In the genomic region with DNA sequence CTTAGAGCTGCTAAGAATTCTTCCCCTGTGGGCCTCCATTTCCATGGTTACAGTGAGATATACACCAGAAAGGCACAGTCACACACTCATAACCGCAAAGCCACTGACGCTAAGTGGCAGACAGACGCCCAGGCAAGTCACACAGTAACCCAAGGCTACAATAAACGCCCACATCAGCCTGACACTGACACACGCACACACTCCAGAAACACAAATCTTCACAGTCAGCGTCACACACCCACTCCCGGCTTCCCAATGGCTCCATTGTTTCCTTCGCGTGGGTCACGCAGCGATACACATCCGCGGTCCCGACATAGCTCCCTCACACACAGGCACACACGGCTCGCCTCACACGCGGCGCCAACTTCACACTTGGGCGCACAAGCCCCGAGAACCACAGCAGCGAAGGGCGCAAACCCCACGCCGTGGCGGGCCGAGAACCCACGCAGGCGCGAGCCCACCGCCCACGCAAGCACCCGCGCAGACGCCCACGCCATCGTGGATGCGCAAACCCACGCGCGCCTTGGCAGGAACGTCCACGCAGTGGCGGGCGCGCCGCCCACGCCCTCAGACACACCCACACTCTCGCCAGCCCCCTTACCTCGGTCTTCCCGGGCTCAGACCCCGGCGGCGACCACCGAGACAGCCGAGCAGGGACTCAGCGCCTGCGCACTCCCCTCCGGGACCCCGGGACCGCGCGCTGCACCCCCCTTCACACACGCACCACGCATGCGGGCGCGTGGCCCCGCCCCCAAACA, we compare ENCODE assay signal across 8 cellular contexts. TPM values are rescaled to one million over a fixed set of nuclear protein-coding genes. Genes with fewer than 3 reads are reported as not detected.
A peak's percentile ranks its signal among the peaks of the same experiment; 100 is the strongest.
DNase-seq lines count a peak whose midpoint lies in the region; ATAC-seq and TF ChIP-seq lines count a peak whose summit lies in the region.

A gene (minus strand): TSS at position 675 of the 758 bp plus-strand sequence. CDS start 14,975 bp downstream, outside the sequence.

- H3K4me3 ChIP-seq in fibroblast of villous mesenchyme (ENCODE audit: low read depth, low read length) (peak within 1 kb of the TSS; percentile 62), osteoblast (ENCODE audit: insufficient read depth, low read length) (peak within 1 kb of the TSS; percentile 96), urinary bladder (ENCODE audit: low read depth, low read length) (peak within 1 kb of the TSS; percentile 67)

- under 1% methylated on average over 69 of the region's 69 CpGs for WGBS in urinary bladder

- H3K36me3 ChIP-seq in osteoblast (ENCODE audit: insufficient read depth, low read length), result no peaks in the 10 kb centered on the region
- H3K36me3 ChIP-seq in urinary bladder (ENCODE audit: insufficient read depth), result peaks cover 2% of the 10 kb centered on the region

- peaks cover 40% of the 10 kb centered on the region for H3K79me2 ChIP-seq in osteoblast (ENCODE audit: insufficient read depth, low read length)

- H3K4me1 ChIP-seq in osteoblast (ENCODE audit: insufficient read depth, low read length) (peaks cover 11% of the 10 kb centered on the region), urinary bladder (ENCODE audit: insufficient read depth) (no peaks in the 10 kb centered on the region)

- no peaks in the 10 kb centered on the region for H3K27me3 ChIP-seq in osteoblast (ENCODE audit: insufficient read depth, low read length)

- peak within 1 kb of the TSS; percentile 81 for H3K27ac ChIP-seq in osteoblast (ENCODE audit: low read depth, low read length)
- peak within 1 kb of the TSS; percentile 44 for H3K27ac ChIP-seq in urinary bladder (ENCODE audit: low read depth)

- H3K9me3 ChIP-seq in osteoblast (ENCODE audit: low read depth, low read length), result no peaks in the 10 kb centered on the region

- peak; percentile 9 to 10 for DNase-seq in activated CD4-positive, alpha-beta T cell treated with anti-CD3 and anti-CD28 coated beads for 4 hours
- DNase-seq in activated CD4-positive, alpha-beta T cell treated with anti-CD3 and anti-CD28 coated beads for 1 hour, result no peak
- peak; percentile 6 for DNase-seq in activated T-cell treated with anti-CD3 and anti-CD28 coated beads for 48 hours (ENCODE audit: low read depth)
- DNase-seq in fibroblast of villous mesenchyme (ENCODE audit: low read depth), result peak; percentile 40
- DNase-seq in osteoblast (ENCODE audit: insufficient read length, low spot score, missing footprints), result peak; percentile 82
- DNase-seq in NCI-H146 treated with DMSO at 0.1 percent for 48 hours (lab: John Stamatoyannopoulos, UW; ENCODE audit: unreplicated experiment), result no peak

- peak within 1 kb of the TSS; percentile 100 for H2AFZ ChIP-seq in osteoblast (ENCODE audit: low read length)

- no peak for TF ChIP-seq CTCF in fibroblast of villous mesenchyme (IDR thresholded peaks at IDR 0.05; ENCODE audit: insufficient read depth, low read depth, low read length)
- TF ChIP-seq CTCF in osteoblast (IDR thresholded peaks at IDR 0.05; ENCODE audit: extremely low read depth, low read depth, low read length), result no peak

- peak within 1 kb of the TSS; percentile 98 for H3K4me2 ChIP-seq in osteoblast (ENCODE audit: insufficient read depth, low read length)

- no peaks in the 10 kb centered on the region for H4K20me1 ChIP-seq in osteoblast (ENCODE audit: insufficient read depth, low read length)

- no peak for ATAC-seq in HG03439 (IDR thresholded peaks at IDR 0.05; ENCODE audit: unreplicated experiment)

RNA-seq across cellular contexts. Expression of the gene that starts here (rescaled TPM):
- total RNA-seq in fibroblast of villous mesenchyme (0.97 and 2.6 TPM in 2 replicates), osteoblast (5.8 and 7.7 TPM in 2 replicates), urinary bladder (14.6 TPM)
- 3.5 TPM for polyA plus RNA-seq in urinary bladder

Comparison
In these comparisons a context has a peak if more than half of its experiments do, and no peak if none do; other contexts are left out.
1. DNase-seq: peak in activated CD4-positive, alpha-beta T cell treated with anti-CD3 and anti-CD28 coated beads for 4 hours (2 of 2), activated T-cell treated with anti-CD3 and anti-CD28 coated beads for 48 hours (single experiment), fibroblast of villous mesenchyme (single experiment) and osteoblast (single experiment); none in activated CD4-positive, alpha-beta T cell treated with anti-CD3 and anti-CD28 coated beads for 1 hour (single experiment) and NCI-H146 treated with DMSO at 0.1 percent for 48 hours (single experiment).
2. Peak in every context shown above with its lines, with median percentiles within 50 percentile points of each other: H3K4me3 ChIP-seq.